1 cellular context compared by ENCODE assay signal in genomic region chr3:9731206-9732079, GRCh38.
TF ChIP-seq lines count a peak whose summit lies in the region.

Gene BRPF1, plus strand, starts transcription at chr3:9731735. Its CDS starts 2,406 bp downstream, at chr3:9734141.

TF ChIP-seq in GM12878, 131 proteins besides CTCF, POLR2A, EP300 and RAD21 (continued from another document and continues in another):
- TF ChIP-seq PRDM15 (CRISPR knock-in tag; IDR thresholded peaks at IDR 0.05), result no peak
- peak; percentile 74 for TF ChIP-seq CREM (IDR thresholded peaks at IDR 0.05; ENCODE audit: low read depth)
- peak; percentile 60 for TF ChIP-seq MYC (IDR thresholded peaks at IDR 0.05; ENCODE audit: insufficient read depth, insufficient read length, insufficient replicate concordance, low read length, severe bottlenecking)
- no peak for TF ChIP-seq ATF2 (IDR thresholded peaks at IDR 0.05; ENCODE audit: low read length)
- no peak for TF ChIP-seq NFXL1 (IDR thresholded peaks at IDR 0.05; ENCODE audit: borderline replicate concordance)
- TF ChIP-seq CEBPB (IDR thresholded peaks at IDR 0.05; ENCODE audit: borderline replicate concordance in 1 of 2, low read depth in 2 of 2, low read length in 2 of 2), result no peak
- no peak for TF ChIP-seq ZBTB11 (CRISPR knock-in tag; IDR thresholded peaks at IDR 0.05)
- TF ChIP-seq JUNB (IDR thresholded peaks at IDR 0.05), result no peak
- peak; percentile 82 for TF ChIP-seq POLR2AphosphoS5 (IDR thresholded peaks at IDR 0.05; ENCODE audit: low read length)
- 0 out of 2 replicates have a peak, but pooled peaks have one; percentile 58 for TF ChIP-seq PAX5 (IDR thresholded peaks at IDR 0.05; ENCODE audit: borderline replicate concordance, low read depth, low read length)
- TF ChIP-seq MXI1 (IDR thresholded peaks at IDR 0.05; ENCODE audit: low read depth, low read length), result peak; percentile 49; the same call in 1 of the 2 replicates
- no peak for TF ChIP-seq SUPT20H (IDR thresholded peaks at IDR 0.05; ENCODE audit: borderline replicate concordance, control insufficient read depth, low read depth, low read length)
- no peak for TF ChIP-seq ESRRA (IDR thresholded peaks at IDR 0.05; ENCODE audit: low read length)
- no peak for TF ChIP-seq CHD1 (IDR thresholded peaks at IDR 0.05; ENCODE audit: low read depth, low read length)
- TF ChIP-seq MTA3 (IDR thresholded peaks at IDR 0.05; ENCODE audit: borderline replicate concordance, low read length), result no peak
- TF ChIP-seq CUX1 (IDR thresholded peaks at IDR 0.05; ENCODE audit: insufficient replicate concordance, low read depth, low read length), result no peak
- no peak; the same call in 1 of the 2 replicates for TF ChIP-seq PML (IDR thresholded peaks at IDR 0.05; ENCODE audit: low read length)
- no peak for TF ChIP-seq USF1 (IDR thresholded peaks at IDR 0.05; ENCODE audit: borderline replicate concordance, extremely low read length, insufficient read depth, low read depth, low read length)
- TF ChIP-seq BHLHE40 (IDR thresholded peaks at IDR 0.05; ENCODE audit: borderline replicate concordance in 1 of 2, low read depth in 2 of 2, low read length in 1 of 2), result peak in 1 of 2 experiments; percentile 74; a peak in 2 of 4 replicates
- no peak for TF ChIP-seq RFX5 (IDR thresholded peaks at IDR 0.05; ENCODE audit: low read depth, low read length)
- TF ChIP-seq TCF7 (IDR thresholded peaks at IDR 0.05; ENCODE audit: borderline replicate concordance), result no peak
- TF ChIP-seq SP1 (IDR thresholded peaks at IDR 0.05; ENCODE audit: low read depth, low read length), result peak; percentile 50
- peak; percentile 61 for TF ChIP-seq PKNOX1 (IDR thresholded peaks at IDR 0.05)
- no peak for TF ChIP-seq BRCA1 (IDR thresholded peaks at IDR 0.05; ENCODE audit: low read depth, low read length)
- TF ChIP-seq RELA (IDR thresholded peaks at IDR 0.05; ENCODE audit: borderline replicate concordance, partially characterized antibody), result peak; percentile 81
- TF ChIP-seq PBX3 (IDR thresholded peaks at IDR 0.05; ENCODE audit: insufficient replicate concordance, low read depth, low read length), result no peak
- peak; percentile 99 for TF ChIP-seq IKZF1 (conservative IDR thresholded peaks at IDR 0.05)
- TF ChIP-seq E4F1 (IDR thresholded peaks at IDR 0.05; ENCODE audit: borderline replicate concordance, partially characterized antibody), result peak; percentile 61
- no peak; the same call in 1 of the 2 replicates for TF ChIP-seq ASH2L (IDR thresholded peaks at IDR 0.05; ENCODE audit: borderline replicate concordance, low read depth)
- TF ChIP-seq KAT2A (conservative IDR thresholded peaks at IDR 0.05; ENCODE audit: control insufficient read depth, low read depth, low read length), result no peak
- no peak for TF ChIP-seq ZBTB4 (CRISPR knock-in tag; IDR thresholded peaks at IDR 0.05)
- peak; percentile 64; the same call in 1 of the 2 replicates for TF ChIP-seq SMARCA5 (IDR thresholded peaks at IDR 0.05)
- TF ChIP-seq NR2C1 (IDR thresholded peaks at IDR 0.05), result peak; percentile 53
